8 cellular contexts compared by ENCODE assay signal in the genomic region with DNA sequence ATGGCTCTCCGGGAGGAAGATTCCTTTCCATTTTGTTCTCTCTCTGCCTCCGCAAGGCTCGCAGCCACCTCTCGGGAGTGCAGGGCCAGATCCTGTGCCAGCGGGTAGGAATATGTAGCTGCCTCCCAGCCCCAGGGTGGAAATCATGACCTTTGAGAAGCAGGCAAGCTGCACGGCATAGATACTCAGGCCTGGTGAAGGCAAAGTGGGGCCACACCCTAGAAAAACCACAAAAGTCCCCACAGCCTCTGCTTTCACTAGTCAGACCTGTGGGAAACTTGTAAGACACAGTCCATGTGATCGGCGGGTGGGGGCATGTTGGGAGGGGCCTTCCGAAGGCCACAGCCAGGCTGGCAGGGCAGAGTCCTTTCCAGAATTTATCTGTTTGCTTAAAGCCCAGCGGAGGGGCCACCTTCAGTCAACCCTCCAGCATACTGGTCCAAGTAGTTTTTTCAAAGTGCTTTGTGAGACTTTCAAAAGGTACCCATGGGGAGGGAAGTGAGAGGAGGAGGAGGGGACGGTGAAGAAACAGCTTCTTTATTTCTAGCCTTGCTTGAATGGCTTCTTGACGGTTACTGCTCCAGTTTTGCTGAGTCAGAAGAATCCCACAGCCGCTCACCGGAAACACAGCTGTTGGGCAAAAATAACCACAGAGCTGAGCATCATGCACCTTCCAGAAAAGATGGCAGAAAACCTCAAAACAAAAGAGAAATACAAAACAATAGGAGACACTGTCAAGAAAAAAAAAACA. TPM values are rescaled to one million over a fixed set of nuclear protein-coding genes. Genes with fewer than 3 reads are reported as not detected.
DNase-seq lines count a peak whose midpoint lies in the region; ATAC-seq and TF ChIP-seq lines count a peak whose summit lies in the region.

A gene (plus strand): TSS at position 52 of the 751 bp plus-strand sequence. CDS start 16,562 bp downstream, outside the sequence.

- ATAC-seq in GM19467 (IDR thresholded peaks at IDR 0.05; ENCODE audit: unreplicated experiment) (peak; percentile 85), left colon (peak; percentile 97)

- H3K9me3 Mint-ChIP-seq in CD14-positive monocyte (peaks cover 11 to 23% (median 19%) of the 10 kb centered on the region in 7 donors), MCF 10A (ENCODE audit: unreplicated experiment) (no peaks in the 10 kb centered on the region)

- POLR2A ChIA-PET in MCF 10A (lab: Yijun Ruan, JAX) = interaction anchor here (0.7 to 2.0 kb wide), 9 partner anchors 10 to 426 kb away, joined by 3 to 13 read pairs (median 4); no protein-coding TSS in a partner anchor

- intact Hi-C loops in CD14-positive monocyte (cut with micrococcal nuclease) (loop anchor here (2.0 to 10.0 kb wide), 3 partner anchors 33 to 285 kb away; a partner anchor contains a TSS), MCF 10A (cut with micrococcal nuclease) (loop anchor here (2.0 kb wide), 1 partner anchor 35 kb away; no protein-coding TSS in a partner anchor), left colon (cut with DNase I, micrococcal nuclease) (no loop called here)

- CTCF ChIA-PET in MCF 10A (lab: Yijun Ruan, JAX) = interaction anchor here (0.5 to 1.4 kb wide), 9 partner anchors 13 to 156 kb away, joined by 3 to 6 read pairs (median 3); no protein-coding TSS in a partner anchor

- H3K4me3 Mint-ChIP-seq in CD14-positive monocyte = peak within 1 kb of the TSS; percentile 74 to 82
- H3K4me3 Mint-ChIP-seq in MCF 10A (ENCODE audit: unreplicated experiment) = peak within 1 kb of the TSS; percentile 60

- H3K27ac Mint-ChIP-seq in CD14-positive monocyte = peak within 1 kb of the TSS; percentile 100
- H3K27ac Mint-ChIP-seq in MCF 10A (ENCODE audit: low read depth, unreplicated experiment) = peak within 1 kb of the TSS; percentile 91

- peaks cover 7 to 8% of the 10 kb centered on the region in 2 donors for H3K36me3 Mint-ChIP-seq in CD14-positive monocyte
- H3K36me3 Mint-ChIP-seq in MCF 10A (ENCODE audit: insufficient read depth, unreplicated experiment) = peaks cover 6% of the 10 kb centered on the region

- TF ChIP-seq CTCF in CD14-positive monocyte (IDR thresholded peaks at IDR 0.05) = no peak
- no peak for TF ChIP-seq CTCF in MCF 10A (IDR thresholded peaks at IDR 0.05; ENCODE audit: unreplicated experiment)

- H3K4me1 Mint-ChIP-seq in CD14-positive monocyte (peaks cover 57% of the 10 kb centered on the region), MCF 10A (ENCODE audit: insufficient read depth, unreplicated experiment) (peaks cover 11% of the 10 kb centered on the region)

- no TSS peak for BruUV-seq in MCF 10A (replicated peaks; lab: Mats Ljungman, UMichigan)

- DNase-seq in CD14-positive monocyte (ENCODE audit: low spot score) (peak; percentile 94), HK-2 (ENCODE audit: unreplicated experiment) (peak; percentile 83), UCSD-AML1 (lab: John Stamatoyannopoulos, UW; ENCODE audit: unreplicated experiment) (peak; percentile 87), MCF 10A (ENCODE audit: unreplicated experiment) (peak; percentile 93), left colon (peak; percentile 86 to 90), NCI-H2196 treated with DMSO at 0.1 percent for 48 hours (lab: John Stamatoyannopoulos, UW; ENCODE audit: unreplicated experiment) (no peak)
- DNase-seq in stimulated activated CD4-positive, alpha-beta T cell treated with anti-CD3 and anti-CD28 coated beads, Interleukin-2, amount 100 ng/mL, for 4 hours (ENCODE audit: low read depth) = peak; percentile 40

- peaks cover 0 to 2% (median 0%) of the 10 kb centered on the region in 3 donors for H3K27me3 Mint-ChIP-seq in CD14-positive monocyte (ENCODE audit: low read depth in 3 of 3)
- no peaks in the 10 kb centered on the region for H3K27me3 Mint-ChIP-seq in MCF 10A (ENCODE audit: insufficient read depth, unreplicated experiment)

RNA-seq across cellular contexts. Expression of the gene that starts here (rescaled TPM):
- polyA plus RNA-seq in CD14-positive monocyte = 10 to 100 TPM in 1 of 2 donors, 1 to 10 TPM in 1; 6.4 to 12.9 TPM
- 3.4 and 5.1 TPM in 2 replicates for total RNA-seq in MCF 10A (2022)
- total RNA-seq in left colon = 1 to 10 TPM; 1.9 to 2.6 TPM

Comparison
In these comparisons a context has a peak if more than half of its experiments do, and no peak if none do; other contexts are left out.
1. intact Hi-C loops: an anchor here in CD14-positive monocyte (2.0 to 10.0 kb wide) and MCF 10A (2.0 kb wide); none called in left colon.